Comparison of ENCODE assay signal across 1 cellular context in the genomic region with DNA sequence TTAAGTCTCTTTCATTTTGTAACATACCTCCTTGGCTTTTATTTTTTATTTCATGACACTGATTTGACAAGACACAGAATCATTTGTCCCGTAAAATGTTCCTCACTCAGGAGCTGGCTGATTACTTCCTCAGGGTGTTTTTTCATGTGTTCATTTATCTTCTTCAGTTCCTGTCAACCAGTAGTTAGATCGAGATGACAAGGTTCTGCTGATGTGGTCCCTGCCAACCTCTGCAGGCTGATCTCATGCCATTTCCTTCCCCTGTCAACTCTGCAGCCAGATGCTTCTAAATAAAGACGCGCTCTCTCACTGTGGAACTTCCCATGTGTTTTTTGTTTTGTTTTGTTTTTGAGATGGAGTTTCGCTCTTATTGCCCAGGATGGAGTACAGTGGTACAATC.
A peak's percentile ranks its signal among the peaks of the same experiment; 100 is the strongest.
TF ChIP-seq lines count a peak whose summit lies in the region.

No MANE protein-coding gene starts in this region.

TF ChIP-seq in K562, 482 proteins besides CTCF, POLR2A, EP300 and RAD21:
- TF ChIP-seq EHMT2 (IDR thresholded peaks at IDR 0.05) (no peak), ZEB2 (IDR thresholded peaks at IDR 0.05) (no peak), ZNF766 (CRISPR knock-in tag; conservative IDR thresholded peaks at IDR 0.05) (no peak), MEIS2 (IDR thresholded peaks at IDR 0.05; ENCODE audit: partially characterized antibody) (peak; percentile 30), ZNF316 (IDR thresholded peaks at IDR 0.05) (no peak), SAP30 (IDR thresholded peaks at IDR 0.05; ENCODE audit: borderline replicate concordance, insufficient read depth, low read depth, low read length, poor library complexity, severe bottlenecking) (no peak), RCOR1 (IDR thresholded peaks at IDR 0.05; ENCODE audit: borderline replicate concordance in 1 of 2, low read depth in 2 of 2, low read length in 2 of 2) (no peak), ZNF436 (CRISPR knock-in tag; IDR thresholded peaks at IDR 0.05) (no peak), PRPF4 (IDR thresholded peaks at IDR 0.05; ENCODE audit: insufficient read depth, low read depth, low read length, poor library complexity, severe bottlenecking) (no peak), PBX2 (CRISPR knock-in tag; IDR thresholded peaks at IDR 0.05; ENCODE audit: low read depth) (no peak), PBX2 (tag; conservative IDR thresholded peaks at IDR 0.05; ENCODE audit: low read depth) (peak; percentile 54), E2F3 (CRISPR knock-in tag; IDR thresholded peaks at IDR 0.05) (no peak), PTBP1 (IDR thresholded peaks at IDR 0.05; ENCODE audit: low read depth, low read length) (no peak), GTF2A2 (tag; IDR thresholded peaks at IDR 0.05) (no peak), FOXK1 (CRISPR knock-in tag; IDR thresholded peaks at IDR 0.05; ENCODE audit: borderline replicate concordance) (no peak)
- TF ChIP-seq, protein P1, sequence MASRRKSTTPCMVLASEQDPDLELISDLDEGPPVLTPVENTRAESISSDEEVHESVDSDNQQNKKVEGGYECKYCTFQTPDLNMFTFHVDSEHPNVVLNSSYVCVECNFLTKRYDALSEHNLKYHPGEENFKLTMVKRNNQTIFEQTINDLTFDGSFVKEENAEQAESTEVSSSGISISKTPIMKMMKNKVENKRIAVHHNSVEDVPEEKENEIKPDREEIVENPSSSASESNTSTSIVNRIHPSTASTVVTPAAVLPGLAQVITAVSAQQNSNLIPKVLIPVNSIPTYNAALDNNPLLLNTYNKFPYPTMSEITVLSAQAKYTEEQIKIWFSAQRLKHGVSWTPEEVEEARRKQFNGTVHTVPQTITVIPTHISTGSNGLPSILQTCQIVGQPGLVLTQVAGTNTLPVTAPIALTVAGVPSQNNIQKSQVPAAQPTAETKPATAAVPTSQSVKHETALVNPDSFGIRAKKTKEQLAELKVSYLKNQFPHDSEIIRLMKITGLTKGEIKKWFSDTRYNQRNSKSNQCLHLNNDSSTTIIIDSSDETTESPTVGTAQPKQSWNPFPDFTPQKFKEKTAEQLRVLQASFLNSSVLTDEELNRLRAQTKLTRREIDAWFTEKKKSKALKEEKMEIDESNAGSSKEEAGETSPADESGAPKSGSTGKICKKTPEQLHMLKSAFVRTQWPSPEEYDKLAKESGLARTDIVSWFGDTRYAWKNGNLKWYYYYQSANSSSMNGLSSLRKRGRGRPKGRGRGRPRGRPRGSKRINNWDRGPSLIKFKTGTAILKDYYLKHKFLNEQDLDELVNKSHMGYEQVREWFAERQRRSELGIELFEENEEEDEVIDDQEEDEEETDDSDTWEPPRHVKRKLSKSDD (conservative IDR thresholded peaks at IDR 0.05; ENCODE audit: low read length): no peak
